ENCODE assay signal across 9 cellular contexts in the genomic region with DNA sequence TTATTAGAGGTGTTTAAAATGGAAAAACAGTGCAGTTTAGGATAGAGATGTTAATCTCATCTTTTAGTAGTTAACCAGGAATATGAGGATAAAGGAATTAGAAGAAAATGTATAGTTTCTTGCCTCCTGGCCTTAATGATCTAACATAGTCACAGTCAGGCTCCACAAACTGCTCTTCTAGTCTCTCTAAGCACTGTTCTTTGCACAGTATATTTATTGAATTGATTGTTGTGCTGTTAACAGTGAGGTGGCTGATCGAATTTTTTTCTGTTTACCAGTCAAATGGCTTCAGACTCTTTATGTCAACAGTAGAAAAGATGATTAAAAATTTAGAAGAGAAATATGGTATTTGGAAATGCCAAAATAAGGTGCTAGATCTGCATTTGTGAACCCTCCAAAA. TPM values are rescaled to one million over a fixed set of nuclear protein-coding genes. Genes with fewer than 3 reads are reported as not detected.
DNase-seq lines count a peak whose midpoint lies in the region; ATAC-seq and TF ChIP-seq lines count a peak whose summit lies in the region.
"Had no signal": no experiment of that assay in that cellular context is flagged by ENCODE, and none has a peak within 500 bp of the region (broad histone marks: within the 10 kb centered on the region; RNA-seq: fewer than 3 reads in every experiment).

No MANE protein-coding gene starts in this region.

- peaks cover 25 to 37% (median 30%) of the 10 kb centered on the region in 4 donors for H3K4me1 ChIP-seq in esophagus muscularis mucosa
- peaks cover 14% of the 10 kb centered on the region for H3K4me1 ChIP-seq in skeletal muscle satellite cell (ENCODE audit: control insufficient read depth, insufficient read depth, low read length)

- no peak for TF ChIP-seq EP300 in esophagus muscularis mucosa (IDR thresholded peaks at IDR 0.05)

- WGBS in esophagus muscularis mucosa, result 59% methylated on average over 1 of the region's 1 CpG

- no peak overlapping the region for H3K9ac ChIP-seq in skeletal muscle satellite cell (ENCODE audit: low read depth, low read length)

- H3K36me3 ChIP-seq in esophagus muscularis mucosa (no peaks in the 10 kb centered on the region), skeletal muscle satellite cell (ENCODE audit: insufficient read depth, low read length) (no peaks in the 10 kb centered on the region)

- no peak for TF ChIP-seq POLR2A in esophagus muscularis mucosa (IDR thresholded peaks at IDR 0.05; ENCODE audit: low read depth)

- H3K27me3 ChIP-seq in esophagus muscularis mucosa, result no peaks in the 10 kb centered on the region
- H3K27me3 ChIP-seq in skeletal muscle satellite cell (ENCODE audit: control insufficient read depth, insufficient read depth, low read length), result no peaks in the 10 kb centered on the region
- H3K27me3 ChIP-seq: SJCRH30 had no signal

- H3K4me3 ChIP-seq in esophagus muscularis mucosa (no peak overlapping the region), skeletal muscle satellite cell (ENCODE audit: low read length) (no peak overlapping the region)
- H3K4me3 ChIP-seq: SJCRH30 had no signal

- peak overlapping the region in 3 of 4 donors; percentile 8 to 47 (median 24) for H3K27ac ChIP-seq in esophagus muscularis mucosa (replicated peaks in 1 of 4)
- H3K27ac ChIP-seq: SJCRH30 had no signal

- peaks cover 0 to 29% (median 5%) of the 10 kb centered on the region in 4 donors for H3K9me3 ChIP-seq in esophagus muscularis mucosa
- no peaks in the 10 kb centered on the region for H3K9me3 ChIP-seq in skeletal muscle satellite cell (replicated peaks; ENCODE audit: low read length)

- intact Hi-C loops in esophagus muscularis mucosa (cut with DNase I), result no loop called here

- TF ChIP-seq CTCF in esophagus muscularis mucosa (IDR thresholded peaks at IDR 0.05), result no peak

- H3K4me2 ChIP-seq in skeletal muscle satellite cell (ENCODE audit: low read length), result peak overlapping the region; percentile 16

- ATAC-seq in HG03565 (IDR thresholded peaks at IDR 0.05; ENCODE audit: unreplicated experiment) (no peak), GM21717 (IDR thresholded peaks at IDR 0.05; ENCODE audit: unreplicated experiment) (no peak)

- DNase-seq in NCI-H510A treated with DMSO at 0.1 percent for 48 hours (lab: John Stamatoyannopoulos, UW), result peak; percentile 31
- DNase-seq in NCI-H510A (lab: John Stamatoyannopoulos, UW), result no peak
- DNase-seq in NCI-H345 (lab: John Stamatoyannopoulos, UW), result peak; percentile 45
- no peak for DNase-seq in esophagus muscularis mucosa (ENCODE audit: extremely low spot score)
- no peak for DNase-seq in midbrain (lab: John Stamatoyannopoulos, UW)

RNA-seq across cellular contexts. Expression of a gene that starts 37.8 kb away (rescaled TPM):
- 10 to 100 TPM; 26.8 to 43.2 (median 32.8) TPM for total RNA-seq in esophagus muscularis mucosa
- total RNA-seq in skeletal muscle satellite cell (2012; rRNA removed), result 19.7 and 28.4 TPM in 2 replicates

Comparison
In these comparisons a context has a peak if more than half of its experiments do, and no peak if none do; other contexts are left out.
1. DNase-seq: peak in NCI-H510A treated with DMSO at 0.1 percent for 48 hours (single experiment) and NCI-H345 (single experiment); none in NCI-H510A (single experiment), esophagus muscularis mucosa (single experiment) and midbrain (single experiment).